ENCODE assay signal across 34 cellular contexts in genomic region chr18:47235096-47235495, GRCh38. TPM values are rescaled to one million over a fixed set of nuclear protein-coding genes. Genes with fewer than 3 reads are reported as not detected.
"Had no signal": no experiment of that assay in that cellular context is flagged by ENCODE, and none has a peak within 500 bp of the region (broad histone marks: within the 10 kb centered on the region; RNA-seq: fewer than 3 reads in every experiment).

No MANE protein-coding gene starts in this region.

- H3K36me3 ChIP-seq: neutrophil, pancreas, prostate gland, right atrium auricular region, spleen, suprapubic skin, tibial artery, transverse colon, upper lobe of right lung, uterus had no signal

- H3K4me1 ChIP-seq: pancreas, prostate gland, right atrium auricular region, spleen, suprapubic skin, testis, tibial artery, transverse colon, upper lobe of right lung, uterus had no signal

- H3K27ac ChIP-seq: neutrophil, pancreas, prostate gland, right atrium auricular region, skin epidermis, spleen, suprapubic skin, testis, tibial artery, transverse colon, upper lobe of right lung, uterus had no signal

- DNase-seq: naive thymus-derived CD8-positive, alpha-beta T cell; nephron progenitor cell; nucleus accumbens; pancreas; retina; spleen; stimulated activated CD4-positive, alpha-beta T cell treated with anti-CD3 and anti-CD28 coated beads, Interleukin-12 subunit alpha, Interleukin-12 subunit beta, amount 100 ng/mL, for 4 hours; stimulated activated CD4-positive, alpha-beta T cell treated with anti-CD3 and anti-CD28 coated beads, Interleukin-1b, Interleukin-23, amount 100 ng/mL, for 48 hours; stimulated activated CD4-positive, alpha-beta T cell treated with anti-CD3 and anti-CD28 coated beads, Interleukin-4, amount 100 ng/mL, for 1 hour; stimulated activated CD4-positive, alpha-beta T cell treated with anti-CD3 and anti-CD28 coated beads, Interleukin-4, amount 100 ng/mL, for 4 hours; stimulated activated CD8-positive, alpha-beta memory T cell treated with anti-CD3 and anti-CD28 coated beads, Interleukin-4, amount 100 ng/mL, for 48 hours; stimulated activated naive CD4-positive, alpha-beta T cell; stimulated activated naive CD8-positive, alpha-beta T cell treated with anti-CD3 and anti-CD28 coated beads, Interleukin-15, amount 100 ng/mL, for 72 hours; stimulated activated naive CD8-positive, alpha-beta T cell treated with anti-CD3 and anti-CD28 coated beads, Interleukin-15, Interleukin-2, amounts not matched to agents 100 U/mL and 50 U/mL, for 24 hours; substantia nigra; testis; tibial artery; transverse colon; upper lobe of right lung; uterus had no signal

- H3K4me3 ChIP-seq: pancreas, prostate gland, right atrium auricular region, skin epidermis, smooth muscle cell, spleen, suprapubic skin, testis, tibial artery, transverse colon, upper lobe of right lung, uterus had no signal

- H3K27me3 ChIP-seq: right atrium auricular region, testis, uterus had no signal

- FAIRE-seq: pancreas had no signal

- H3K4me2 ChIP-seq: smooth muscle cell had no signal

- ATAC-seq: naive thymus-derived CD8-positive, alpha-beta T cell; natural killer cell treated with Interleukin-12 subunit alpha and Interleukin-12 subunit beta and Interleukin-15 and Interleukin-18, amount 100 ng/mL, for 72 hours; pancreas; sciatic nerve; stimulated activated memory B cell treated with anti-CD40 and anti-IgM and Interleukin-4, amounts not matched to agents 10 μg/mL and 1 μg/mL and 100 μg/mL, for 72 hours; stimulated activated naive CD8-positive, alpha-beta T cell treated with anti-CD3 and anti-CD28 coated beads, Interleukin-15, amount 100 ng/mL, for 72 hours; stimulated activated naive CD8-positive, alpha-beta T cell treated with anti-CD3 and anti-CD28 coated beads, Interleukin-15, Interleukin-2, amounts not matched to agents 100 U/mL and 50 U/mL, for 24 hours; upper lobe of right lung had no signal

- H3K9me3 ChIP-seq: neutrophil, pancreas, prostate gland, right atrium auricular region, spleen, suprapubic skin, testis, tibial artery, transverse colon, upper lobe of right lung, uterus had no signal

RNA-seq across cellular contexts. Expression of gene SKOR2, which starts 16.4 kb away (rescaled TPM):
- total RNA-seq: naive thymus-derived CD8-positive, alpha-beta T cell; natural killer cell treated with Interleukin-12 subunit alpha and Interleukin-12 subunit beta and Interleukin-15 and Interleukin-18, amount 100 ng/mL, for 72 hours; omental fat pad; osteocyte; pancreas; posterior vena cava; pulmonary artery endothelial cell; right atrium auricular region; sciatic nerve; smooth muscle cell; spleen; suprapubic skin; transverse colon; upper lobe of right lung; urinary bladder; uterus had no signal
- polyA plus RNA-seq: naive thymus-derived CD8-positive, alpha-beta T cell; pancreas; smooth muscle cell; spleen; urinary bladder had no signal
